Comparison of ENCODE assay signal across 19 cellular contexts in genomic region chr12:19316420-19316819, GRCh38.
DNase-seq lines count a peak whose midpoint lies in the region; ATAC-seq and TF ChIP-seq lines count a peak whose summit lies in the region.
"Had no signal": no experiment of that assay in that cellular context is flagged by ENCODE, and none has a peak within 500 bp of the region (broad histone marks: within the 10 kb centered on the region; RNA-seq: fewer than 3 reads in every experiment).

No MANE protein-coding gene starts in this region.

- no peak overlapping the region; the same call in 1 of the 2 replicates for H3K4me2 ChIP-seq in IMR-90 (ENCODE audit: low read depth, low read length)

- no peak overlapping the region for H3K4ac ChIP-seq in IMR-90 (ENCODE audit: low read depth, low read length)

- no peak overlapping the region for H2BK120ac ChIP-seq in IMR-90 (ENCODE audit: low read depth, low read length)

- TF ChIP-seq POLR2A in IMR-90 (IDR thresholded peaks at IDR 0.05; ENCODE audit: low read depth, low read length): no peak

- in situ Hi-C loops in IMR-90 (cut with MboI; ENCODE audit: low sequenced_read_pairs): no loop called here

- H4K91ac ChIP-seq in IMR-90 (ENCODE audit: insufficient read depth, low read depth, low read length): no peak overlapping the region

- H3K4me3 ChIP-seq in AG10803 (ENCODE audit: low read length): no peak overlapping the region
- no peak overlapping the region for H3K4me3 ChIP-seq in IMR-90 (ENCODE audit: insufficient read depth, low read depth, low read length)
- no peak overlapping the region for H3K4me3 ChIP-seq in cardiac fibroblast (replicated peaks in 1 of 2; ENCODE audit: low read depth in 2 of 2, low read length in 2 of 2)
- no peak overlapping the region for H3K4me3 ChIP-seq in kidney epithelial cell (ENCODE audit: low read depth, low read length)
- H3K4me3 ChIP-seq: SJCRH30 had no signal

- no peak overlapping the region for H3K23ac ChIP-seq in IMR-90 (ENCODE audit: low read depth, low read length)

- no peak overlapping the region for H3K14ac ChIP-seq in IMR-90 (replicated peaks; ENCODE audit: low read depth, low read length)

- H3K56ac ChIP-seq in IMR-90 (ENCODE audit: extremely low read depth, insufficient read depth, low read length): no peak overlapping the region

- no peak overlapping the region for H2AK9ac ChIP-seq in IMR-90 (replicated peaks; ENCODE audit: low read depth, low read length, poor library complexity)

- no peak overlapping the region for H3K18ac ChIP-seq in IMR-90 (ENCODE audit: low read depth, low read length)

- no peaks in the 10 kb centered on the region for H3K9me3 ChIP-seq in IMR-90 (ENCODE audit: control insufficient read depth, insufficient read depth, low read length)
- H3K9me3 ChIP-seq: SJCRH30 had no signal

- no peak overlapping the region for H3K9ac ChIP-seq in IMR-90 (ENCODE audit: low read depth, low read length)

- peaks cover 2% of the 10 kb centered on the region; the same call in 1 of the 2 replicates for H3K4me1 ChIP-seq in IMR-90 (ENCODE audit: control insufficient read depth, insufficient read depth, low read length)
- H3K4me1 ChIP-seq: SJCRH30 had no signal

- H3K36me3 ChIP-seq in IMR-90 (ENCODE audit: control insufficient read depth, insufficient read depth, low read length) (peaks cover 5% of the 10 kb centered on the region; the same call in 1 of the 2 replicates), kidney epithelial cell (ENCODE audit: control insufficient read depth, insufficient read depth, low read length) (no peaks in the 10 kb centered on the region)
- H3K36me3 ChIP-seq: SJCRH30 had no signal

- H4K20me1 ChIP-seq in IMR-90 (ENCODE audit: insufficient read depth, low read length): no peaks in the 10 kb centered on the region

- TF ChIP-seq CTCF in AG10803 (conservative IDR thresholded peaks at IDR 0.05; ENCODE audit: low read length) (no peak), IMR-90 (conservative IDR thresholded peaks at IDR 0.05; ENCODE audit: low read depth, low read length) (no peak), cardiac fibroblast (IDR thresholded peaks at IDR 0.05; ENCODE audit: low read depth, low read length) (no peak), kidney epithelial cell (IDR thresholded peaks at IDR 0.05; ENCODE audit: insufficient read depth, low read length, poor library complexity, severe bottlenecking) (no peak)

- H3K27ac ChIP-seq in IMR-90 (ENCODE audit: insufficient read depth, low read length): no peak overlapping the region
- H3K27ac ChIP-seq: HL-60, SJCRH30 had no signal

- POLR2A ChIA-PET in IMR-90 (lab: Charles Lee; ENCODE audit: unreplicated experiment): no interaction called here

- no TSS peak for BruUV-seq in IMR-90 (replicated peaks; lab: Mats Ljungman, UMichigan)

- no peak for TF ChIP-seq RAD21 in IMR-90 (IDR thresholded peaks at IDR 0.05; ENCODE audit: low read length)

- no peaks in the 10 kb centered on the region for H3K9me1 ChIP-seq in IMR-90 (ENCODE audit: insufficient read depth, low read length)

- H2BK20ac ChIP-seq in IMR-90 (ENCODE audit: low read depth, low read length): no peak overlapping the region

- H4K5ac ChIP-seq in IMR-90 (ENCODE audit: low read depth, low read length): no peak overlapping the region

- WGBS in IMR-90 (ENCODE audit: extremely low coverage in 2 of 2, insufficient read length in 1 of 2), 2 experiments: no CpG with 5 or more reads among the region's 2 CpGs

- ATAC-seq in IMR-90 (ENCODE audit: low read depth) (peak; percentile 96), GM18873 (IDR thresholded peaks at IDR 0.05; ENCODE audit: low FRiP score, unreplicated experiment) (no peak)
- ATAC-seq: left lobe of liver had no signal

- no peak overlapping the region for H2AK5ac ChIP-seq in IMR-90 (ENCODE audit: low read depth, low read length)

- DNase-seq in AG10803 (ENCODE audit: low read depth): peak; percentile 5
- peak; percentile 49 for DNase-seq in IMR-90
- peak; percentile 42 to 43 for DNase-seq in cardiac fibroblast (ENCODE audit: low read depth in 2 of 2)
- peak; percentile 5 for DNase-seq in kidney epithelial cell (ENCODE audit: low read depth)
- no peak for DNase-seq in stimulated activated CD4-positive, alpha-beta T cell treated with anti-CD3 and anti-CD28 coated beads, Interleukin-4, amount 100 ng/mL, for 24 hours
- no peak for DNase-seq in DMS79 treated with DMSO at 0.1 percent for 48 hours (lab: John Stamatoyannopoulos, UW)
- DNase-seq in HuH-7.5 (ENCODE audit: low spot score): no peak
- DNase-seq: activated T-cell treated with anti-CD3 and anti-CD28 coated beads, Interleukin-2, amount 50 U/mL, for 1 hour; DMS53; hippocampal formation; naive B cell; NCI-H1436; posterior cingulate gyrus; SJCRH30; stimulated activated CD4-positive, alpha-beta T cell treated with anti-CD3 and anti-CD28 coated beads, Interleukin-15, amount 100 ng/mL, for 24 hours; T1000 had no signal

- no peak overlapping the region for H2AFZ ChIP-seq in IMR-90 (replicated peaks; ENCODE audit: low read length, poor library complexity)

- no peak overlapping the region for H2BK5ac ChIP-seq in IMR-90 (ENCODE audit: low read depth, low read length, poor library complexity, severe bottlenecking)

- dilution Hi-C loops in IMR-90 (cut with HindIII; ENCODE audit: low sequenced_read_pairs, unreplicated experiment): no loop called here

- 0 out of 4 replicates have a peak, but pooled peaks cover 0 to 2% of the 10 kb centered on the region in 2 experiments for H3K79me1 ChIP-seq in IMR-90 (ENCODE audit: low read depth in 1 of 2, low read length in 2 of 2)

- intact Hi-C loops in IMR-90 (cut with micrococcal nuclease): no loop called here

- H2BK15ac ChIP-seq in IMR-90 (ENCODE audit: low read depth, low read length): no peak overlapping the region

- H3K27me3 ChIP-seq in IMR-90 (ENCODE audit: control insufficient read depth, insufficient read depth, low read length) (no peaks in the 10 kb centered on the region), kidney epithelial cell (ENCODE audit: control insufficient read depth, insufficient read depth, low read length) (no peaks in the 10 kb centered on the region)
- H3K27me3 ChIP-seq: SJCRH30 had no signal

- H4K8ac ChIP-seq in IMR-90 (ENCODE audit: low read depth in 2 of 2, low read length in 2 of 2): no peak overlapping the region

- CTCF ChIA-PET in IMR-90 (lab: Yijun Ruan, JAX): interaction anchor here (0.6 kb wide), 1 partner anchor 501 kb away, joined by 9 read pairs; no protein-coding TSS in a partner anchor

TF ChIP-seq in IMR-90, 13 proteins besides CTCF, POLR2A, EP300 and RAD21:
- TF ChIP-seq CEBPB (IDR thresholded peaks at IDR 0.05; ENCODE audit: low read depth, low read length): no peak
- TF ChIP-seq RFX5 (IDR thresholded peaks at IDR 0.05; ENCODE audit: low read depth, low read length): peak; percentile 84
TF ChIP-seq in IMR-90: peak in this region for 1.

Comparison
In these comparisons a context has a peak if more than half of its experiments do, and no peak if none do; other contexts are left out.
1. DNase-seq: peak in AG10803 (single experiment), IMR-90 (single experiment), cardiac fibroblast (2 of 2) and kidney epithelial cell (single experiment); none in stimulated activated CD4-positive, alpha-beta T cell treated with anti-CD3 and anti-CD28 coated beads, Interleukin-4, amount 100 ng/mL, for 24 hours (single experiment), DMS79 treated with DMSO at 0.1 percent for 48 hours (single experiment) and HuH-7.5 (single experiment).